In the genomic region with DNA sequence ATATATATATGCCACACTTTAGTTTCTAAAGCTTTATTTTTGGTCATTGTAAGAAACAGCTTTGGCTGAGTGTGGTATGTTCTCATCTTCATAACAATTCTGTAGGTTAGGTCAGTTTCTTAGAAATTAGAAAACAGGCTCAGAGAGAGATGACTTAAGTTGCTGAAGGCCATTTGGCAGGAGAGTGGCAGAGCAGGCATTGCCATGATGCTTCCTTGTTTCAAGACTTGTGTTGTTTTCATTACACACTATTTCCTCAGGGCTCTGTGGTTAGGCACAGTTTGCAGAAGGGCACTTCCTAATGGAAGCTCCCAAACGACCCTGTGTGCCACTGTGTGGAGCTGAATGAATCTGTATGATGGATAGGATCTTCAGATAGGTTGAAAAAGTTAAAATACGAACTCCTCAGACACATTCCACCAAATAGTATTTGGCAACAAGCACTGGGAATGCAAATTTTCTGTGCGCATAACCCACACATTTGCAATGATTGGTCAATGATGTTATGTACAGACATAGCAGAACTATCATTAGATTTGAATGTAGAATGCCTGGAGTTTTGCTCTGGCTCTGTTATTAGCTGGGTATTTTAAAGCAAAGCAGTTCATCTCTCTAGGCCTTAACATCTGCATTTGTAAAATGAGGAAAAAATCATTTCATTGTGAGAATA, we compare ENCODE assay signal across 20 cellular contexts.
"Had no signal": no experiment of that assay in that cellular context is flagged by ENCODE, and none has a peak within 500 bp of the region (broad histone marks: within the 10 kb centered on the region; RNA-seq: fewer than 3 reads in every experiment).

No MANE protein-coding gene starts in this region.

- H3K36me3 Mint-ChIP-seq: immature natural killer cell; stimulated activated naive B cell treated with anti-CD40 and anti-IgM and Interleukin-4, amounts not matched to agents 10 μg/mL and 1 μg/mL and 100 μg/mL, for 72 hours had no signal

- H3K9me3 Mint-ChIP-seq: stimulated activated naive CD8-positive, alpha-beta T cell treated with anti-CD3 and anti-CD28 coated beads, Interleukin-15, amount 100 ng/mL, for 72 hours had no signal

- H3K9me3 ChIP-seq: left ventricle myocardium inferior, lower lobe of right lung, right atrium auricular region, sigmoid colon, testis, tibial nerve had no signal

- H3K27ac ChIP-seq: left ventricle myocardium inferior, lower lobe of right lung, right atrium auricular region, sigmoid colon, skin epidermis, testis, tibial nerve had no signal

- H3K4me3 Mint-ChIP-seq: effector memory CD8-positive, alpha-beta T cell; immature natural killer cell; naive thymus-derived CD4-positive, alpha-beta T cell; nephron progenitor cell; stimulated activated naive B cell treated with anti-CD40 and anti-IgM and Interleukin-4, amounts not matched to agents 10 μg/mL and 1 μg/mL and 100 μg/mL, for 72 hours; stimulated activated naive CD8-positive, alpha-beta T cell treated with anti-CD3 and anti-CD28 coated beads, Interleukin-15, amount 100 ng/mL, for 72 hours had no signal

- H3K27me3 Mint-ChIP-seq: effector memory CD8-positive, alpha-beta T cell; stimulated activated naive B cell treated with anti-CD40 and anti-IgM and Interleukin-4, amounts not matched to agents 10 μg/mL and 1 μg/mL and 100 μg/mL, for 72 hours; stimulated activated naive CD8-positive, alpha-beta T cell treated with anti-CD3 and anti-CD28 coated beads, Interleukin-15, amount 100 ng/mL, for 72 hours had no signal

- H3K27ac Mint-ChIP-seq: effector memory CD8-positive, alpha-beta T cell; immature natural killer cell; naive thymus-derived CD4-positive, alpha-beta T cell; nephron progenitor cell; stimulated activated naive B cell treated with anti-CD40 and anti-IgM and Interleukin-4, amounts not matched to agents 10 μg/mL and 1 μg/mL and 100 μg/mL, for 72 hours; stimulated activated naive CD8-positive, alpha-beta T cell treated with anti-CD3 and anti-CD28 coated beads, Interleukin-15, amount 100 ng/mL, for 72 hours had no signal

- H3K4me3 ChIP-seq: left ventricle myocardium inferior, lower lobe of right lung, right atrium auricular region, sigmoid colon, skin epidermis, testis, tibial nerve had no signal

- DNase-seq: effector memory CD8-positive, alpha-beta T cell; erythroblast; immature natural killer cell; kidney; left cardiac atrium; left ventricle myocardium inferior; lower lobe of right lung; mesenchymal stem cell; naive thymus-derived CD4-positive, alpha-beta T cell; nephron progenitor cell; posterior cingulate gyrus; sigmoid colon; stimulated activated CD4-positive, alpha-beta T cell treated with anti-CD3 and anti-CD28 coated beads, Interleukin-2, amount 100 ng/mL, for 24 hours; stimulated activated CD4-positive, alpha-beta T cell treated with anti-CD3 and anti-CD28 coated beads, Interleukin-4, amount 100 ng/mL, for 4 hours; stimulated activated naive B cell treated with anti-CD40 and anti-IgM and Interleukin-4, amounts not matched to agents 10 μg/mL and 1 μg/mL and 100 μg/mL, for 72 hours; stimulated activated naive CD8-positive, alpha-beta T cell treated with anti-CD3 and anti-CD28 coated beads, Interleukin-15, amount 100 ng/mL, for 72 hours; testis had no signal

- H3K36me3 ChIP-seq: left ventricle myocardium inferior, lower lobe of right lung, right atrium auricular region, sigmoid colon, tibial nerve had no signal

- FAIRE-seq: kidney had no signal

- H3K4me1 ChIP-seq: lower lobe of right lung, right atrium auricular region, sigmoid colon, testis, tibial nerve had no signal

- H3K4me1 Mint-ChIP-seq: immature natural killer cell; naive thymus-derived CD4-positive, alpha-beta T cell; nephron progenitor cell; stimulated activated naive B cell treated with anti-CD40 and anti-IgM and Interleukin-4, amounts not matched to agents 10 μg/mL and 1 μg/mL and 100 μg/mL, for 72 hours; stimulated activated naive CD8-positive, alpha-beta T cell treated with anti-CD3 and anti-CD28 coated beads, Interleukin-15, amount 100 ng/mL, for 72 hours had no signal

- ATAC-seq: effector memory CD8-positive, alpha-beta T cell; left cardiac atrium; lower lobe of right lung; naive thymus-derived CD4-positive, alpha-beta T cell; stimulated activated naive B cell treated with anti-CD40 and anti-IgM and Interleukin-4, amounts not matched to agents 10 μg/mL and 1 μg/mL and 100 μg/mL, for 72 hours; stimulated activated naive CD8-positive, alpha-beta T cell treated with anti-CD3 and anti-CD28 coated beads, Interleukin-15, amount 100 ng/mL, for 72 hours had no signal

- H3K27me3 ChIP-seq: right atrium auricular region, sigmoid colon, testis, tibial nerve had no signal
